ENCODE assay signal across 1 cellular context in the genomic region with DNA sequence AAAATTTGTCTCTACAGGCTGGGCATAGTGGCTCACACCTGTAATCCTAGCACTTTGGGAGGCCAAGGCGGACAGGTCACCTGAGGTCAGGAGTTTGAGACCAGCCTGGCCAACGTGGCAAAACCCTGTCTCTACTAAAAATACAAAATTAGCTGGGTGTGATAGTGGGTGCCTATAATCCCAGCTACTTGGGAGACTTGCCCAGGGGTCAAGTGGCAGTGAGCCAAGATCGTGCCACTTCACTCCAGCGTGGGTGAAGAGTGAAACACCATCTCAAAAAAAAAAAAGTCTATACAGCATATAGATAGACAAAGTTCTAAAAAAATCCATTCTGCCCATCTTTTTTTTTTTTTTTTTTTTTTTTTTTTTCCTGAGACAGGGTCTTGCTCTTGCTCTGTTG. TPM values are rescaled to one million over a fixed set of nuclear protein-coding genes. Genes with fewer than 3 reads are reported as not detected.
"Had no signal": no experiment of that assay in that cellular context is flagged by ENCODE, and none has a peak within 500 bp of the region (broad histone marks: within the 10 kb centered on the region; RNA-seq: fewer than 3 reads in every experiment).

No MANE protein-coding gene starts in this region.

RNA-seq across cellular contexts. Expression of a gene that starts 32.6 kb away (rescaled TPM):
- polyA plus RNA-seq: IgD-negative memory B cell had no signal
